9 cellular contexts compared by ENCODE assay signal in genomic region chr4:48483777-48484493, GRCh38. TPM values are rescaled to one million over a fixed set of nuclear protein-coding genes. Genes with fewer than 3 reads are reported as not detected.
A peak's percentile ranks its signal among the peaks of the same experiment; 100 is the strongest.
DNase-seq lines count a peak whose midpoint lies in the region; ATAC-seq and TF ChIP-seq lines count a peak whose summit lies in the region.
"Had no signal": no experiment of that assay in that cellular context is flagged by ENCODE, and none has a peak within 500 bp of the region (broad histone marks: within the 10 kb centered on the region; RNA-seq: fewer than 3 reads in every experiment).

No MANE protein-coding gene starts in this region.

- H3K4me1 ChIP-seq in heart right ventricle (peaks cover 0 to 18% (median 6%) of the 10 kb centered on the region in 9 donors), right atrium auricular region (peaks cover 0 to 8% of the 10 kb centered on the region in 2 donors), lung (ENCODE audit: control insufficient read depth in 2 of 2, insufficient read depth in 2 of 2, low read length in 2 of 2) (peaks cover 0 to 7% of the 10 kb centered on the region in 2 donors), urinary bladder (ENCODE audit: insufficient read depth) (no peaks in the 10 kb centered on the region)

- H3K27ac ChIP-seq in heart right ventricle: no peak overlapping the region
- H3K27ac ChIP-seq in right atrium auricular region: no peak overlapping the region
- no peak overlapping the region for H3K27ac ChIP-seq in lung (ENCODE audit: low read depth in 1 of 2, low read length in 1 of 2)
- no peak overlapping the region for H3K27ac ChIP-seq in urinary bladder (ENCODE audit: low read depth)
- H3K27ac ChIP-seq: KMS-11 had no signal

- intact Hi-C loops in heart right ventricle (cut with DNase I): no loop called here

- DNase-seq in heart right ventricle: no peak
- no peak for DNase-seq in right atrium auricular region (ENCODE audit: low spot score)
- no peak for DNase-seq in activated naive CD8-positive, alpha-beta T cell treated with anti-CD3 and anti-CD28 coated beads, Interleukin-2, amount 50 U/mL, for 24 hours
- no peak for DNase-seq in lung (ENCODE audit: low spot score)

- H3K36me3 Mint-ChIP-seq in activated naive CD8-positive, alpha-beta T cell treated with anti-CD3 and anti-CD28 coated beads, Interleukin-2, amount 50 U/mL, for 24 hours (ENCODE audit: low read depth): peaks cover 2% of the 10 kb centered on the region

- no peaks in the 10 kb centered on the region for H3K9me3 Mint-ChIP-seq in activated naive CD8-positive, alpha-beta T cell treated with anti-CD3 and anti-CD28 coated beads, Interleukin-2, amount 50 U/mL, for 24 hours

- 6 to 7% methylated on average over 65 to 66 of the region's 66 CpGs for WGBS in heart right ventricle, 2 donors
- 9 to 12% methylated on average over 64 to 66 of the region's 66 CpGs for WGBS in lung, 2 donors
- 6% methylated on average over 66 of the region's 66 CpGs for WGBS in urinary bladder

- H3K36me3 ChIP-seq in heart right ventricle: no peaks in the 10 kb centered on the region
- H3K36me3 ChIP-seq in right atrium auricular region: no peaks in the 10 kb centered on the region
- no peaks in the 10 kb centered on the region for H3K36me3 ChIP-seq in lung (ENCODE audit: control insufficient read depth in 2 of 2, insufficient read depth in 2 of 2, low read length in 2 of 2)
- H3K36me3 ChIP-seq in urinary bladder (ENCODE audit: insufficient read depth): no peaks in the 10 kb centered on the region

- H3K27me3 ChIP-seq in heart right ventricle (peaks cover 0 to 86% (median 70%) of the 10 kb centered on the region in 7 donors), right atrium auricular region (peaks cover 12 to 18% of the 10 kb centered on the region in 2 donors), lung (ENCODE audit: control insufficient read depth, insufficient read depth) (no peaks in the 10 kb centered on the region)

- H3K9me3 ChIP-seq in heart right ventricle (no peaks in the 10 kb centered on the region), right atrium auricular region (no peaks in the 10 kb centered on the region), lung (ENCODE audit: control insufficient read depth in 2 of 2, insufficient read depth in 1 of 2, low read length in 1 of 2) (peaks cover 0 to 6% of the 10 kb centered on the region in 2 donors)

- H3K4me1 Mint-ChIP-seq in activated naive CD8-positive, alpha-beta T cell treated with anti-CD3 and anti-CD28 coated beads, Interleukin-2, amount 50 U/mL, for 24 hours: peaks cover 12% of the 10 kb centered on the region

- H3K27ac Mint-ChIP-seq in activated naive CD8-positive, alpha-beta T cell treated with anti-CD3 and anti-CD28 coated beads, Interleukin-2, amount 50 U/mL, for 24 hours: no peak overlapping the region

- ATAC-seq in heart right ventricle (peak in 3 of 8 donors; percentile 29 to 63 (median 35)), lung (ENCODE audit: insufficient read depth, low FRiP score) (no peak), GM18861 (IDR thresholded peaks at IDR 0.05; ENCODE audit: unreplicated experiment) (no peak), GM21717 (IDR thresholded peaks at IDR 0.05; ENCODE audit: unreplicated experiment) (no peak), HG03457 (IDR thresholded peaks at IDR 0.05; ENCODE audit: unreplicated experiment) (no peak)
- no peak for ATAC-seq in activated naive CD8-positive, alpha-beta T cell treated with anti-CD3 and anti-CD28 coated beads, Interleukin-2, amount 50 U/mL, for 24 hours

- TF ChIP-seq CTCF in heart right ventricle (IDR thresholded peaks at IDR 0.05) (no peak), right atrium auricular region (IDR thresholded peaks at IDR 0.05) (no peak), lung (IDR thresholded peaks at IDR 0.05; ENCODE audit: control extremely low read depth, extremely low read depth) (no peak)

- peak overlapping the region; percentile 63 for H3K4me3 Mint-ChIP-seq in activated naive CD8-positive, alpha-beta T cell treated with anti-CD3 and anti-CD28 coated beads, Interleukin-2, amount 50 U/mL, for 24 hours

- H3K4me3 ChIP-seq in heart right ventricle: peak overlapping the region in 9 of 10 donors; percentile 29 to 51 (median 38)
- H3K4me3 ChIP-seq in right atrium auricular region: peak overlapping the region in 1 of 2 donors; percentile 47
- H3K4me3 ChIP-seq in lung: peak overlapping the region; percentile 26
- H3K4me3 ChIP-seq in urinary bladder (ENCODE audit: low read depth, low read length): peak overlapping the region; percentile 50

- peaks cover 73% of the 10 kb centered on the region for H3K27me3 Mint-ChIP-seq in activated naive CD8-positive, alpha-beta T cell treated with anti-CD3 and anti-CD28 coated beads, Interleukin-2, amount 50 U/mL, for 24 hours

RNA-seq across cellular contexts. Expression of gene SLC10A4, which starts 0.8 kb away (rescaled TPM):
- total RNA-seq in heart right ventricle (under 1 TPM in 9 of 10 donors, not detected in 1; 0.15 to 0.61 (median 0.22) TPM), right atrium auricular region (not detected), lung (under 1 TPM in 1 of 2 donors, not detected in 1; 0.21 TPM), urinary bladder (3.2 TPM)
- polyA plus RNA-seq in heart right ventricle (under 1 TPM; 0.10 to 0.37 TPM), lung (1 to 10 TPM in 1 of 2 donors, under 1 TPM in 1; 0.16 to 1.9 TPM), urinary bladder (1.2 TPM)

RNA-seq across cellular contexts. Expression of gene ZAR1, which starts 6.1 kb away (rescaled TPM):
- total RNA-seq in heart right ventricle (not detected), right atrium auricular region (not detected), lung (not detected), urinary bladder (not detected)
- polyA plus RNA-seq in heart right ventricle (not detected), lung (under 1 TPM in 1 of 2 donors, not detected in 1; 0.22 TPM), urinary bladder (not detected)
